31 cellular contexts compared by ENCODE assay signal in the genomic region with DNA sequence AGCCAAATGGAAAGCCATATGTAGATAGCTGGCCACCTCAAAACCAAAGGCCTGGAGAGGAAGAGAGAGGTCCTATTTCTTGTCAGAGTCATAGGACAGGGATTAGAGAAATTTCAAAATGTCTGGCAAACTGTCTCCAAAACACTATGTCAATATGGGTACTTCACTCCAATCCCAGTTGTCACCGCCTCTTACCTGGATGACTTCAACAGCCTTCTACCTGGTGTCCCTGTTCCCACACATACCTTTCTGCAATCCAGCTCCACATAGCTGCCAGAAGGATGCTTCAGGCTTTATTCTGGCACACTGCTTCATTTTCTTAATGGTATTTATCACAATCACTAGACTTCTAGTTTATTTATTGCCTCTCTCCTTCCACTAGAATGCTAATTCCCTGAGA. TPM values are rescaled to one million over a fixed set of nuclear protein-coding genes. Genes with fewer than 3 reads are reported as not detected.
"Had no signal": no experiment of that assay in that cellular context is flagged by ENCODE, and none has a peak within 500 bp of the region (broad histone marks: within the 10 kb centered on the region; RNA-seq: fewer than 3 reads in every experiment).

No MANE protein-coding gene starts in this region.

- H3K27me3 ChIP-seq: adrenal gland had no signal

- H3K27ac Mint-ChIP-seq: activated CD4-positive, alpha-beta T cell treated with anti-CD3 and anti-CD28 coated beads for 36 hours; activated CD4-positive, alpha-beta T cell treated with anti-CD3 and anti-CD28 coated beads, Interleukin-2, amount 10 ng/mL, durations not matched to agents 7 days and 5 days; activated CD8-positive, alpha-beta T cell treated with anti-CD3 and anti-CD28 coated beads, Interleukin-2, amount 10 ng/mL, durations not matched to agents 7 days and 5 days; activated naive CD4-positive, alpha-beta T cell treated with anti-CD3 and anti-CD28 coated beads for 36 hours; activated naive CD4-positive, alpha-beta T cell treated with anti-CD3 and anti-CD28 coated beads, Interleukin-2, amount 50 U/mL, for 72 hours; activated T-helper 1 cell treated with anti-CD3 and anti-CD28 coated beads, Interleukin-12 subunit alpha, Interleukin-12 subunit beta, Interleukin-2, Interleukin-4 antibody, amounts not matched to agents 30 ng/mL and 10 ng/mL and 1 ng/mL, durations not matched to agents 14 hours and 24 hours and 36 hours; brain; IgD-negative memory B cell; T-cell; WTC11 had no signal

- H3K36me3 Mint-ChIP-seq: activated naive CD4-positive, alpha-beta T cell treated with anti-CD3 and anti-CD28 coated beads, Interleukin-2, amount 50 U/mL, for 72 hours; brain; IgD-negative memory B cell; T-cell; WTC11 had no signal

- H3K9me3 ChIP-seq: adrenal gland, SJCRH30 had no signal

- H3K36me3 ChIP-seq: adrenal gland, SJCRH30 had no signal

- H3K4me1 Mint-ChIP-seq: activated CD4-positive, alpha-beta T cell treated with anti-CD3 and anti-CD28 coated beads for 36 hours; activated CD4-positive, alpha-beta T cell treated with anti-CD3 and anti-CD28 coated beads, Interleukin-2, amount 10 ng/mL, durations not matched to agents 7 days and 5 days; brain; IgD-negative memory B cell; T-cell; WTC11 had no signal

- H3K27me3 Mint-ChIP-seq: brain had no signal

- ATAC-seq: activated CD4-positive, alpha-beta T cell treated with anti-CD3 and anti-CD28 coated beads for 36 hours; activated CD4-positive, CD25-positive, alpha-beta regulatory T cell treated with anti-CD3 and anti-CD28 coated beads, Interleukin-2, amount 50 U/mL, for 24 hours; activated CD8-positive, alpha-beta T cell treated with anti-CD3 and anti-CD28 coated beads, Interleukin-2, amount 10 ng/mL, durations not matched to agents 7 days and 5 days; activated naive CD4-positive, alpha-beta T cell treated with anti-CD3 and anti-CD28 coated beads, Interleukin-2, amount 50 U/mL, for 72 hours; activated T-cell treated with anti-CD3 and anti-CD28 coated beads, Interleukin-2, amount 50 U/mL, for 4 hours; SK-N-SH treated with all-trans-retinoic acid at 6 μM for 48 hours; T-cell; WTC11 had no signal

- DNase-seq: activated CD4-positive, alpha-beta T cell treated with anti-CD3 and anti-CD28 coated beads for 36 hours; activated CD4-positive, alpha-beta T cell treated with anti-CD3 and anti-CD28 coated beads, Interleukin-2, amount 10 ng/mL, durations not matched to agents 7 days and 5 days; activated CD4-positive, alpha-beta T cell treated with anti-CD3 and anti-CD28 coated beads, Interleukin-2, amount 50 U/mL, for 48 hours; activated CD8-positive, alpha-beta T cell treated with anti-CD3 and anti-CD28 coated beads, Interleukin-2, amount 10 ng/mL, durations not matched to agents 7 days and 5 days; activated gamma-delta T cell treated with Interleukin-2 at 50 U/mL for 16 hours; activated naive CD4-positive, alpha-beta T cell treated with anti-CD3 and anti-CD28 coated beads for 36 hours; activated T-cell treated with anti-CD3 and anti-CD28 coated beads for 4 hours; activated T-cell treated with anti-CD3 and anti-CD28 coated beads, Interleukin-2, amount 50 U/mL, for 4 hours; adrenal gland; caudate nucleus; Karpas-422; KBM-7; NCI-H1092; NCI-H1436 treated with DMSO at 0.1 percent for 48 hours; NCI-H1694 treated with DMSO at 0.1 percent for 48 hours; NCI-H2029; NCI-H345; NCI-H524 treated with DMSO at 0.1 percent for 48 hours; Right ventricle myocardium superior; SJCRH30; T-cell; T-helper 2 cell; T-helper 9 cell had no signal

- H3K4me3 Mint-ChIP-seq: activated CD4-positive, alpha-beta T cell treated with anti-CD3 and anti-CD28 coated beads for 36 hours; activated CD4-positive, alpha-beta T cell treated with anti-CD3 and anti-CD28 coated beads, Interleukin-2, amount 10 ng/mL, durations not matched to agents 7 days and 5 days; activated CD8-positive, alpha-beta T cell treated with anti-CD3 and anti-CD28 coated beads, Interleukin-2, amount 10 ng/mL, durations not matched to agents 7 days and 5 days; activated naive CD4-positive, alpha-beta T cell treated with anti-CD3 and anti-CD28 coated beads for 36 hours; activated T-cell treated with anti-CD3 and anti-CD28 coated beads, Interleukin-2, amount 50 U/mL, for 4 hours; activated T-helper 1 cell treated with anti-CD3 and anti-CD28 coated beads, Interleukin-12 subunit alpha, Interleukin-12 subunit beta, Interleukin-2, Interleukin-4 antibody, amounts not matched to agents 30 ng/mL and 10 ng/mL and 1 ng/mL, durations not matched to agents 14 hours and 24 hours and 36 hours; brain; IgD-negative memory B cell; T-cell; WTC11 had no signal

- H3K9me3 Mint-ChIP-seq: activated CD4-positive, alpha-beta T cell treated with anti-CD3 and anti-CD28 coated beads, Interleukin-2, amount 10 ng/mL, durations not matched to agents 7 days and 5 days; activated naive CD4-positive, alpha-beta T cell treated with anti-CD3 and anti-CD28 coated beads for 36 hours; activated naive CD4-positive, alpha-beta T cell treated with anti-CD3 and anti-CD28 coated beads, Interleukin-2, amount 50 U/mL, for 72 hours; activated T-cell treated with anti-CD3 and anti-CD28 coated beads, Interleukin-2, amount 50 U/mL, for 4 hours; activated T-helper 1 cell treated with anti-CD3 and anti-CD28 coated beads, Interleukin-12 subunit alpha, Interleukin-12 subunit beta, Interleukin-2, Interleukin-4 antibody, amounts not matched to agents 30 ng/mL and 10 ng/mL and 1 ng/mL, durations not matched to agents 14 hours and 24 hours and 36 hours; brain; T-cell; WTC11 had no signal

- H3K4me1 ChIP-seq: adrenal gland, SJCRH30 had no signal

- H3K4me3 ChIP-seq: adrenal gland, SJCRH30 had no signal

- H3K27ac ChIP-seq: adrenal gland, SJCRH30 had no signal

RNA-seq across cellular contexts. Expression of a gene that starts 14.5 kb away (rescaled TPM):
- total RNA-seq: activated CD4-positive, alpha-beta T cell treated with anti-CD3 and anti-CD28 coated beads for 36 hours; MCF 10A; SJCRH30 had no signal
